8 cellular contexts compared by ENCODE assay signal in genomic region chr16:71893888-71894228, GRCh38. TPM values are rescaled to one million over a fixed set of nuclear protein-coding genes. Genes with fewer than 3 reads are reported as not detected.
DNase-seq lines count a peak whose midpoint lies in the region; ATAC-seq and TF ChIP-seq lines count a peak whose summit lies in the region.

No MANE protein-coding gene starts in this region.

- peaks cover 3% of the 10 kb centered on the region for H3K4me1 ChIP-seq in fibroblast of lung (ENCODE audit: control insufficient read depth, extremely low read depth, insufficient read depth, low read length)
- H3K4me1 ChIP-seq in sigmoid colon, result peaks cover 0 to 35% (median 31%) of the 10 kb centered on the region in 4 donors

- no peak overlapping the region for H3K27ac ChIP-seq in SK-N-MC
- peak overlapping the region; percentile 99 for H3K27ac ChIP-seq in fibroblast of lung (ENCODE audit: insufficient read depth, low read length)
- H3K27ac ChIP-seq in sigmoid colon, result peak overlapping the region; percentile 91 to 99 (median 96)

- H2AFZ ChIP-seq in fibroblast of lung (ENCODE audit: low read length), result no peak overlapping the region

- H3K9ac ChIP-seq in SK-N-MC (ENCODE audit: insufficient read length), result no peak overlapping the region
- no peak overlapping the region for H3K9ac ChIP-seq in fibroblast of lung (ENCODE audit: insufficient read depth, low read length)

- TF ChIP-seq EP300 in sigmoid colon (IDR thresholded peaks at IDR 0.05), result no peak

- ATAC-seq in HG02970 (IDR thresholded peaks at IDR 0.05; ENCODE audit: low FRiP score, unreplicated experiment) (no peak), HG03439 (IDR thresholded peaks at IDR 0.05; ENCODE audit: unreplicated experiment) (no peak)

- H3K9me3 ChIP-seq in SK-N-MC (ENCODE audit: low read depth, low read length) (no peaks in the 10 kb centered on the region), fibroblast of lung (ENCODE audit: control insufficient read depth, insufficient read depth, low read depth, low read length) (no peaks in the 10 kb centered on the region), sigmoid colon (no peaks in the 10 kb centered on the region)

- H3K79me2 ChIP-seq in fibroblast of lung (ENCODE audit: control insufficient read depth, insufficient read depth, low read length), result peaks cover 35% of the 10 kb centered on the region

- peaks cover 8% of the 10 kb centered on the region for H3K36me3 ChIP-seq in SK-N-MC (ENCODE audit: insufficient read depth, low read length)
- no peaks in the 10 kb centered on the region for H3K36me3 ChIP-seq in fibroblast of lung (ENCODE audit: control insufficient read depth, insufficient read depth, low read length)
- no peaks in the 10 kb centered on the region for H3K36me3 ChIP-seq in sigmoid colon

- H4K20me1 ChIP-seq in fibroblast of lung (ENCODE audit: control insufficient read depth, extremely low read depth, insufficient read depth, low read length), result no peaks in the 10 kb centered on the region

- no peaks in the 10 kb centered on the region for H3K27me3 ChIP-seq in fibroblast of lung (ENCODE audit: control insufficient read depth, insufficient read depth, low read length)
- no peaks in the 10 kb centered on the region for H3K27me3 ChIP-seq in sigmoid colon

- H3K4me3 ChIP-seq in GM12875 (ENCODE audit: low read depth, low read length) (peak overlapping the region; percentile 65), SK-N-MC (peak overlapping the region; percentile 81), fibroblast of lung (replicated peaks in 1 of 4; ENCODE audit: control extremely low read depth in 1 of 4, insufficient read depth in 1 of 4, low read depth in 3 of 4, low read length in 4 of 4) (peak overlapping the region; percentile 68 to 100 (median 82)), sigmoid colon (peak overlapping the region; percentile 79 to 95 (median 90))

- TF ChIP-seq CTCF in GM12875 (IDR thresholded peaks at IDR 0.05; ENCODE audit: borderline replicate concordance, insufficient read depth, low read depth, low read length) (no peak), fibroblast of lung (conservative IDR thresholded peaks at IDR 0.05 in 1 of 2, IDR thresholded peaks at IDR 0.05 in 1 of 2; ENCODE audit: low read depth in 1 of 2, low read length in 2 of 2) (no peak), sigmoid colon (IDR thresholded peaks at IDR 0.05) (no peak)

- intact Hi-C loops in sigmoid colon (cut with DNase I), result loop anchor here (2.0 kb wide), 2 partner anchors 33 to 85 kb away; partner anchors contain the start of gene AP1G1

- DNase-seq in SK-N-MC (ENCODE audit: low read depth, low spot score), result no peak
- DNase-seq in fibroblast of lung (ENCODE audit: low read depth in 2 of 2), result no peak
- DNase-seq in sigmoid colon, result no peak
- no peak for DNase-seq in NCI-H187 treated with DMSO at 0.1 percent for 48 hours (lab: John Stamatoyannopoulos, UW)
- no peak for DNase-seq in NCI-H345 treated with DMSO at 0.1 percent for 48 hours (lab: John Stamatoyannopoulos, UW; ENCODE audit: unreplicated experiment)

- WGBS in sigmoid colon, 2 donors, result 34 to 44% methylated on average over 7 of the region's 7 CpGs

- peak overlapping the region; percentile 91 for H3K4me2 ChIP-seq in fibroblast of lung (ENCODE audit: extremely low read depth, insufficient read depth, low read length)

- no peak for TF ChIP-seq POLR2A in sigmoid colon (IDR thresholded peaks at IDR 0.05)

RNA-seq across cellular contexts. Expression of gene IST1, which starts 1.5 kb away (rescaled TPM):
- total RNA-seq in fibroblast of lung (120 and 139 TPM in 2 replicates), sigmoid colon (100 to 1,000 TPM; 117 to 176 (median 170) TPM)
- polyA plus RNA-seq in fibroblast of lung (174 and 221 TPM in 2 replicates), sigmoid colon (100 to 1,000 TPM; 133 to 182 (median 155) TPM)
- polyA plus RNA-seq in fibroblast of lung (2012), result 84.6 and 104 TPM in 2 replicates
- polyA minus RNA-seq in fibroblast of lung (ENCODE audit: low replicate concordance), result 59.2 and 138 TPM in 2 replicates

RNA-seq across cellular contexts. Expression of gene ZNF821, which starts 9.9 kb away (rescaled TPM):
- 3.3 and 5.9 TPM in 2 replicates for total RNA-seq in fibroblast of lung
- 4.9 and 5.8 TPM in 2 replicates for polyA plus RNA-seq in fibroblast of lung
- polyA plus RNA-seq in fibroblast of lung (2012), result 3.5 and 3.6 TPM in 2 replicates
- polyA minus RNA-seq in fibroblast of lung (ENCODE audit: low replicate concordance), result 2.3 and 5.8 TPM in 2 replicates
- total RNA-seq in sigmoid colon, result 1 to 10 TPM; 2.3 to 9.5 (median 7.5) TPM
- polyA plus RNA-seq in sigmoid colon, result 10 to 100 TPM in 2 of 3 donors, 1 to 10 TPM in 1; 10.0 to 16.8 (median 11.8) TPM

RNA-seq across cellular contexts. Expression of gene ATXN1L, which starts 48.1 kb away (rescaled TPM):
- 11.0 and 13.2 TPM in 2 replicates for total RNA-seq in fibroblast of lung
- polyA plus RNA-seq in fibroblast of lung, result 10.6 and 11.5 TPM in 2 replicates
- polyA plus RNA-seq in fibroblast of lung (2012), result 6.8 and 11.1 TPM in 2 replicates
- 16.7 and 19.6 TPM in 2 replicates for polyA minus RNA-seq in fibroblast of lung (ENCODE audit: low replicate concordance)
- total RNA-seq in sigmoid colon, result 10 to 100 TPM; 22.8 to 25.0 (median 24.4) TPM
- polyA plus RNA-seq in sigmoid colon, result 10 to 100 TPM in 1 of 3 donors, 1 to 10 TPM in 2; 6.6 to 13.8 (median 8.1) TPM
